12 cellular contexts compared by ENCODE assay signal in the genomic region with DNA sequence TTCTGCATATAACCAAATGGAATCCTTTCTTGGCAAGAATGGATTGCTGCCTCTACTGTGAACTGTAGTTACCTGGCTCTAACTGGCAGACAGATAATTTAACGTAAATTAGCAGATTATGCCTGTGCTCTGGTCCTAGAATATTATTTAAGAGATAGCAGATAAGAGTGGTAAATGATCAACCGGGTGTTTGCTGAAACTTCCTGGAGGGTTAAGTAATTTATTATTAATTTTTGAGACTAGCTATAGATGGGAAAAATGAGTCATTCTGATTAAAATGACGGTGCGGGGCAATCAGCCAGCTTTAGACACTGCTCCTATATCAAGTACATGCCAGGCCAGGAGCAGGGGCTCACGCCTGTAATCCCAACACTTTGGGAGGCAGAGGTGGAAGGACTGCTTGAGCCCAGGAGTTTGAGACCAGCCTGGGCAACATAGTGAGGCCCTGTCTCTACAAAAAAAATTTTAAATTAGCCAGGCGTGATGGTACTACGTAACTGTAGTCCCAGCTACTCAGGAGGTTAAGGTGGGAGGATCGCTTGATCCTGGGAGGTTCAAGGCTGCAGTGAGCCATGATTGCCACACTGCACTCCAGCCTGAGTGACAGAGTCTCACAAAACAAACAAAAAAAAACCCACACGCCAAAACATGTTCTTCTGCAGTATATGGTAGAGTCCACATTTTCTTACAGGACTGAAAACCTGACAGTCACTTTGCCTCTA. TPM values are rescaled to one million over a fixed set of nuclear protein-coding genes. Genes with fewer than 3 reads are reported as not detected.
DNase-seq lines count a peak whose midpoint lies in the region; ATAC-seq, FAIRE-seq and TF ChIP-seq lines count a peak whose summit lies in the region.
"Had no signal": no experiment of that assay in that cellular context is flagged by ENCODE, and none has a peak within 500 bp of the region (broad histone marks: within the 10 kb centered on the region; RNA-seq: fewer than 3 reads in every experiment).

No MANE protein-coding gene starts in this region.

- RAD21 ChIA-PET in HCT116 (lab: Charles Lee; ENCODE audit: low non-redundant PET in 1 of 2, low total read pairs in 2 of 2, uncharacterized antibody in 2 of 2, unreplicated experiment in 2 of 2), result interaction anchor here in 1 of 2 experiments (1.2 kb wide), 1 partner anchor 16 kb away, joined by 3 read pairs; no protein-coding TSS in a partner anchor

- H3K4me1 Mint-ChIP-seq in progenitor cell of endocrine pancreas (ENCODE audit: low read depth), result peaks cover 28% of the 10 kb centered on the region
- peaks cover 40% of the 10 kb centered on the region for H3K4me1 Mint-ChIP-seq in CD8-positive, alpha-beta T cell (ENCODE audit: low read depth)

- H3K9me3 ChIP-seq in HCT116 (ENCODE audit: control insufficient read depth in 1 of 2, insufficient read depth in 1 of 2, low read depth in 1 of 2, low read length in 2 of 2) (no peaks in the 10 kb centered on the region), esophagus muscularis mucosa (no peaks in the 10 kb centered on the region)
- H3K9me3 ChIP-seq in CD8-positive, alpha-beta T cell (ENCODE audit: low read length), result no peaks in the 10 kb centered on the region

- FAIRE-seq in D721Med (lab: Jason Lieb, UNC), result no peak
- FAIRE-seq: colon had no signal

- peaks cover 13% of the 10 kb centered on the region; the same call in 1 of the 2 replicates for H4K20me1 ChIP-seq in HCT116 (ENCODE audit: insufficient read depth)

- H3K27me3 ChIP-seq in HCT116 (ENCODE audit: insufficient read depth, low read length) (no peaks in the 10 kb centered on the region), esophagus muscularis mucosa (no peaks in the 10 kb centered on the region)
- no peaks in the 10 kb centered on the region for H3K27me3 ChIP-seq in CD8-positive, alpha-beta T cell (ENCODE audit: insufficient read depth, low read length)

- intact Hi-C loops in HCT116 (cut with micrococcal nuclease) (no loop called here), esophagus muscularis mucosa (cut with DNase I) (no loop called here)
- intact Hi-C loops in CD8-positive, alpha-beta T cell (cut with DNase I, micrococcal nuclease), result no loop called here

- H3K27ac ChIP-seq in HCT116 (ENCODE audit: low read depth, low read length) (peak overlapping the region; percentile 71), esophagus muscularis mucosa (replicated peaks in 1 of 4) (no peak overlapping the region)
- H3K27ac ChIP-seq in CD8-positive, alpha-beta T cell (ENCODE audit: low read depth, low read length), result no peak overlapping the region

- no peak for TF ChIP-seq EP300 in esophagus muscularis mucosa (IDR thresholded peaks at IDR 0.05)

- H3K4me3 ChIP-seq in HCT116 (replicated peaks in 1 of 2; ENCODE audit: low read depth in 1 of 2, low read length in 2 of 2) (no peak overlapping the region; a peak in 1 of 4 replicates), esophagus muscularis mucosa (no peak overlapping the region)
- no peak overlapping the region for H3K4me3 ChIP-seq in CD8-positive, alpha-beta T cell (ENCODE audit: low read depth, low read length)

- no peak for TF ChIP-seq RAD21 in HCT116 (IDR thresholded peaks at IDR 0.05; ENCODE audit: low read depth)

- peak overlapping the region; percentile 39 for H3K27ac Mint-ChIP-seq in progenitor cell of endocrine pancreas
- H3K27ac Mint-ChIP-seq in CD8-positive, alpha-beta T cell, result no peak overlapping the region

- POLR2A ChIA-PET in HCT116 (lab: Charles Lee), result interaction anchor here (0.6 to 1.5 kb wide), 8 partner anchors 9 to 26 kb away, joined by 3 to 11 read pairs (median 4); no protein-coding TSS in a partner anchor
- POLR2A ChIA-PET in CD8-positive, alpha-beta T cell (lab: Charles Lee), result interaction anchor here (0.7 to 1.0 kb wide), 2 partner anchors 9 to 238 kb away, joined by 3 read pairs; no protein-coding TSS in a partner anchor

- H2AFZ ChIP-seq in HCT116 (ENCODE audit: low read depth, low read length, poor library complexity, severe bottlenecking), result no peak overlapping the region

- peak overlapping the region; percentile 42 for H3K4me2 ChIP-seq in HCT116 (ENCODE audit: low read length)

- ATAC-seq in HCT116 (peak; percentile 77), SK-N-SH treated with all-trans-retinoic acid at 6 μM for 48 hours (peak; percentile 79), HG03108 (IDR thresholded peaks at IDR 0.05; ENCODE audit: unreplicated experiment) (no peak)
- no peak for ATAC-seq in CD8-positive, alpha-beta T cell

- H3K79me2 ChIP-seq in HCT116 (ENCODE audit: insufficient read depth, low read length), result peaks cover 100% of the 10 kb centered on the region

- no peak overlapping the region for H3K4me3 Mint-ChIP-seq in progenitor cell of endocrine pancreas (ENCODE audit: low read depth)
- no peak overlapping the region for H3K4me3 Mint-ChIP-seq in CD8-positive, alpha-beta T cell

- H3K4me1 ChIP-seq in HCT116 (ENCODE audit: control insufficient read depth in 1 of 2, insufficient read depth in 2 of 2, low read length in 2 of 2) (peaks cover 98 to 99% of the 10 kb centered on the region in 2 experiments), esophagus muscularis mucosa (peaks cover 43 to 76% (median 66%) of the 10 kb centered on the region in 4 donors)
- H3K4me1 ChIP-seq in CD8-positive, alpha-beta T cell (ENCODE audit: insufficient read depth, low read length), result no peaks in the 10 kb centered on the region

- DNase-seq in HCT116 (ENCODE audit: low read depth, low spot score) (peak; percentile 73), fibroblast of the conjunctiva (ENCODE audit: low read depth) (peak; percentile 41), progenitor cell of endocrine pancreas (ENCODE audit: low spot score, unreplicated experiment) (no peak), D721Med (ENCODE audit: insufficient read length, low spot score) (no peak), esophagus muscularis mucosa (ENCODE audit: extremely low spot score) (no peak)
- DNase-seq in CD8-positive, alpha-beta T cell, result no peak
- DNase-seq: activated CD8-positive, alpha-beta memory T cell treated with anti-CD3 and anti-CD28 coated beads, Interleukin-2, amount 50 U/mL, for 48 hours; NCI-H1436; stimulated activated naive CD4-positive, alpha-beta T cell treated with Interleukin-2 at 50 U/mL for 16 hours had no signal

- no peak for TF ChIP-seq CTCF in HCT116 (IDR thresholded peaks at IDR 0.05 in 2 of 3, conservative IDR thresholded peaks at IDR 0.05 in 1 of 3; ENCODE audit: borderline replicate concordance in 1 of 3, insufficient read depth in 1 of 3, low read depth in 2 of 3, low read length in 2 of 3)
- TF ChIP-seq CTCF in progenitor cell of endocrine pancreas (IDR thresholded peaks at IDR 0.05; ENCODE audit: unreplicated experiment), result no peak
- TF ChIP-seq CTCF in D721Med (IDR thresholded peaks at IDR 0.05; ENCODE audit: insufficient read depth, missing control alignments), result no peak
- TF ChIP-seq CTCF in esophagus muscularis mucosa (IDR thresholded peaks at IDR 0.05), result no peak
- no peak for TF ChIP-seq CTCF in CD8-positive, alpha-beta T cell (IDR thresholded peaks at IDR 0.05)

- 72% methylated on average over 9 of the region's 9 CpGs for WGBS in esophagus muscularis mucosa

- no peaks in the 10 kb centered on the region for H3K36me3 Mint-ChIP-seq in progenitor cell of endocrine pancreas (ENCODE audit: insufficient read depth)
- H3K36me3 Mint-ChIP-seq in CD8-positive, alpha-beta T cell, result no peaks in the 10 kb centered on the region

- no peaks in the 10 kb centered on the region for H3K9me2 ChIP-seq in HCT116 (ENCODE audit: insufficient read depth)

- BruUV-seq in HCT116 (replicated peaks; lab: Mats Ljungman, UMichigan), result no TSS peak

- no peak for TF ChIP-seq POLR2A in HCT116 (IDR thresholded peaks at IDR 0.05; ENCODE audit: borderline replicate concordance, extremely low read depth, insufficient read depth, insufficient read length)
- TF ChIP-seq POLR2A in esophagus muscularis mucosa (IDR thresholded peaks at IDR 0.05; ENCODE audit: low read depth), result no peak

- H3K27me3 Mint-ChIP-seq in progenitor cell of endocrine pancreas, result no peaks in the 10 kb centered on the region
- H3K27me3 Mint-ChIP-seq in CD8-positive, alpha-beta T cell (ENCODE audit: low read depth), result no peaks in the 10 kb centered on the region

- H3K9ac ChIP-seq in HCT116 (ENCODE audit: low read length), result peak overlapping the region; percentile 16

- CTCF ChIA-PET in HCT116 (lab: Charles Lee), result interaction anchor here (0.9 to 1.2 kb wide), 2 partner anchors 83 to 155 kb away, joined by 3 read pairs; no protein-coding TSS in a partner anchor
- CTCF ChIA-PET in CD8-positive, alpha-beta T cell (lab: Charles Lee), result no interaction called here

- no peaks in the 10 kb centered on the region for H3K9me3 Mint-ChIP-seq in progenitor cell of endocrine pancreas (ENCODE audit: low read depth)
- H3K9me3 Mint-ChIP-seq in CD8-positive, alpha-beta T cell, result no peaks in the 10 kb centered on the region

- H3K36me3 ChIP-seq in HCT116 (ENCODE audit: control insufficient read depth in 1 of 2, insufficient read depth in 2 of 2, low read length in 2 of 2) (no peaks in the 10 kb centered on the region), esophagus muscularis mucosa (no peaks in the 10 kb centered on the region)
- H3K36me3 ChIP-seq in CD8-positive, alpha-beta T cell (ENCODE audit: insufficient read depth, low read length), result no peaks in the 10 kb centered on the region

TF ChIP-seq in HCT116, 20 proteins besides CTCF, POLR2A, EP300 and RAD21 (continues in another document):
- TF ChIP-seq CEBPB (IDR thresholded peaks at IDR 0.05; ENCODE audit: low read depth) (0 out of 2 replicates have a peak, but pooled peaks have one; percentile 12), POLR2AphosphoS5 (IDR thresholded peaks at IDR 0.05; ENCODE audit: low read depth, low read length) (peak; percentile 37; the same call in 1 of the 2 replicates)

TF ChIP-seq in SK-N-SH treated with all-trans-retinoic acid at 6 μM for 48 hours, 23 proteins besides CTCF, POLR2A, EP300 and RAD21:
- TF ChIP-seq ESRRG (CRISPR knock-in tag; IDR thresholded peaks at IDR 0.05) (no peak), GLIS3 (CRISPR knock-in tag; IDR thresholded peaks at IDR 0.05) (0 out of 2 replicates have a peak, but pooled peaks have one; percentile 10), ISL1 (CRISPR knock-in tag; IDR thresholded peaks at IDR 0.05) (peak; percentile 66)

RNA-seq across cellular contexts. Expression of a gene that starts 22.6 kb away (rescaled TPM):
- total RNA-seq in HCT116 (2021; ENCODE audit: unreplicated experiment), result 92.5 TPM
- 39.5 and 44.4 TPM in 2 replicates for polyA plus RNA-seq in HCT116 (2012)
- 58.6 and 58.8 TPM in 2 replicates for total RNA-seq in progenitor cell of endocrine pancreas
- total RNA-seq in esophagus muscularis mucosa, result 10 to 100 TPM; 23.3 to 51.2 (median 37.1) TPM
- total RNA-seq in CD8-positive, alpha-beta T cell, result 1 to 10 TPM; 7.8 to 7.9 TPM

Comparison
In these comparisons a context has a peak if more than half of its experiments do, and no peak if none do; other contexts are left out.
1. ATAC-seq: peak in HCT116 (single experiment) and SK-N-SH treated with all-trans-retinoic acid at 6 μM for 48 hours (single experiment); none in CD8-positive, alpha-beta T cell (single experiment) and HG03108 (single experiment).
2. DNase-seq: peak in HCT116 (single experiment) and fibroblast of the conjunctiva (single experiment); none in progenitor cell of endocrine pancreas (single experiment), D721Med (single experiment), esophagus muscularis mucosa (single experiment) and CD8-positive, alpha-beta T cell (0 of 7).